ENCODE assay signal across 8 cellular contexts in the genomic region with DNA sequence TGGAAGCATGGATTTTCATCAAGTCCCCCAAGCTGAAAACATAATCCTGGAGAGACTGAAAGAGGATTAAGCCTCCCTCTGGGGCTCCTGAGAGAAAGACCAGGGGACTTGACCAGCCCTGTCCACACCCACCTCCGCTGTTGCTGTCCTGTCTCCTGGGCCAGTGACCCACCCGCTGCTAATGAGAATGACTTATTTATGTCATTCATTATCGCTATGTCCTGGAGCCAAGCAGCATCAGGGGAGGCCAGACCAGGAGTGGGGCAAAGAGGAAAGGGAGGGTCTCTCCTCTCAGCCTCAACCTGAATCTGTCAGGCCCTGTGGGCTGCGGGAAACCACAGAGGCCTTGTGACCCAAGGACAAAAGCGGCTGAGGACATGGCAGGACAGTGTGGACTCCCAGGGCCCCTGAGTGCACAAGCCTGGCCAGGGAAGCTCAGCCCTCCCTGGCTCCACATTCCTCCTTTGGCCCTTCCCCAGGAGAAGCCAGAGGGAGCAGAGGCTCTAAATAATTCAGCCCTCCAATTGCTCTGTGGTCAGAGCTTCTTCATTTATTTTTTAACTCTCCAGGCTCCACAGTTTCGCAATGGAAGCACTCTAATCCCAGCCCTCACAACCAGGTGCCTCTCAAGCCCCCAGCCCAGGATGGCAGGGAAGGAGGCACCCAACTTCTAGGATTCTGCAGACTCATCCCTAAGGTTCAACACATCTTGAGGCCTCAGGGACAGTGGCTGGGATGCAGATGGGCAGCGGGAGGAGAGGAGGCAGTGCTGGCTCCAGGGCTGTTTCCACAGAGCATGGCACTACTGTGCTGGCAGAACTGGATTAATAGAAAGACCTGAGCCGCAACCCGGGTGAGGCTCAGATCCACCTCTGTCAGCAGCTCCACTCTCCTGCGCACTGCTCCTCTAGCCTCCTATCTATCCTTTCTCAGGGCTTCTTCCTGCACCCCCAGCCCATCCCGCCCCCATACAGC. TPM values are rescaled to one million over a fixed set of nuclear protein-coding genes. Genes with fewer than 3 reads are reported as not detected.
DNase-seq lines count a peak whose midpoint lies in the region; ATAC-seq and TF ChIP-seq lines count a peak whose summit lies in the region.

No MANE protein-coding gene starts in this region.

- H3K27me3 ChIP-seq in HCT116 (ENCODE audit: insufficient read depth, low read length) (no peaks in the 10 kb centered on the region), skeletal muscle satellite cell (ENCODE audit: control insufficient read depth, insufficient read depth, low read length) (no peaks in the 10 kb centered on the region)

- H4K20me1 ChIP-seq in HCT116 (ENCODE audit: insufficient read depth): no peaks in the 10 kb centered on the region

- H3K9me3 ChIP-seq in HCT116 (ENCODE audit: control insufficient read depth in 1 of 2, insufficient read depth in 1 of 2, low read depth in 1 of 2, low read length in 2 of 2): no peaks in the 10 kb centered on the region
- H3K9me3 ChIP-seq in skeletal muscle satellite cell (replicated peaks; ENCODE audit: low read length): no peaks in the 10 kb centered on the region

- H3K79me2 ChIP-seq in HCT116 (ENCODE audit: insufficient read depth, low read length): peaks cover 81% of the 10 kb centered on the region

- peak overlapping the region; percentile 43 for H3K27ac ChIP-seq in HCT116 (ENCODE audit: low read depth, low read length)

- H3K4me3 ChIP-seq in HCT116 (replicated peaks in 1 of 2; ENCODE audit: low read depth in 1 of 2, low read length in 2 of 2) (no peak overlapping the region), skeletal muscle satellite cell (ENCODE audit: low read length) (no peak overlapping the region)

- H3K36me3 ChIP-seq in HCT116 (ENCODE audit: control insufficient read depth in 1 of 2, insufficient read depth in 2 of 2, low read length in 2 of 2): no peaks in the 10 kb centered on the region
- H3K36me3 ChIP-seq in skeletal muscle satellite cell (ENCODE audit: insufficient read depth, low read length): no peaks in the 10 kb centered on the region

- H3K9me2 ChIP-seq in HCT116 (ENCODE audit: insufficient read depth): no peaks in the 10 kb centered on the region

- TF ChIP-seq POLR2A in HCT116 (IDR thresholded peaks at IDR 0.05; ENCODE audit: borderline replicate concordance, extremely low read depth, insufficient read depth, insufficient read length): no peak

- no TSS peak for BruUV-seq in HCT116 (replicated peaks; lab: Mats Ljungman, UMichigan)

- peaks cover 7% of the 10 kb centered on the region for H3K27me3 Mint-ChIP-seq in activated CD4-positive, alpha-beta T cell treated with anti-CD3 and anti-CD28 coated beads for 36 hours

- no peak overlapping the region for H3K4me3 Mint-ChIP-seq in activated CD4-positive, alpha-beta T cell treated with anti-CD3 and anti-CD28 coated beads for 36 hours

- CTCF ChIA-PET in HCT116 (lab: Charles Lee): no interaction called here
- CTCF ChIA-PET in activated CD4-positive, alpha-beta T cell treated with anti-CD3 and anti-CD28 coated beads for 36 hours (lab: Charles Lee): interaction anchor here (0.5 to 1.9 kb wide), 3 partner anchors 63 to 693 kb away, joined by 3 to 6 read pairs (median 3); no protein-coding TSS in a partner anchor

- peaks cover 54 to 88% of the 10 kb centered on the region in 2 experiments for H3K4me1 ChIP-seq in HCT116 (ENCODE audit: control insufficient read depth in 1 of 2, insufficient read depth in 2 of 2, low read length in 2 of 2)
- H3K4me1 ChIP-seq in skeletal muscle satellite cell (ENCODE audit: control insufficient read depth, insufficient read depth, low read length): peaks cover 45% of the 10 kb centered on the region

- peaks cover 16% of the 10 kb centered on the region for H3K4me1 Mint-ChIP-seq in activated CD4-positive, alpha-beta T cell treated with anti-CD3 and anti-CD28 coated beads for 36 hours

- no peak overlapping the region for H2AFZ ChIP-seq in HCT116 (ENCODE audit: low read depth, low read length, poor library complexity, severe bottlenecking)

- no peaks in the 10 kb centered on the region for H3K36me3 Mint-ChIP-seq in activated CD4-positive, alpha-beta T cell treated with anti-CD3 and anti-CD28 coated beads for 36 hours (ENCODE audit: low read depth)

- intact Hi-C loops in HCT116 (cut with micrococcal nuclease): no loop called here
- intact Hi-C loops in activated CD4-positive, alpha-beta T cell treated with anti-CD3 and anti-CD28 coated beads for 36 hours (cut with DNase I, micrococcal nuclease): no loop called here

- TF ChIP-seq RAD21 in HCT116 (IDR thresholded peaks at IDR 0.05; ENCODE audit: low read depth): no peak

- POLR2A ChIA-PET in HCT116 (lab: Charles Lee): interaction anchor here (0.6 to 1.6 kb wide), 2 partner anchors 12 to 16 kb away, joined by 3 to 6 read pairs; no protein-coding TSS in a partner anchor
- POLR2A ChIA-PET in activated CD4-positive, alpha-beta T cell treated with anti-CD3 and anti-CD28 coated beads for 36 hours (lab: Charles Lee): no interaction called here

- no peaks in the 10 kb centered on the region for H3K9me3 Mint-ChIP-seq in activated CD4-positive, alpha-beta T cell treated with anti-CD3 and anti-CD28 coated beads for 36 hours (ENCODE audit: low read depth)

- H3K4me2 ChIP-seq in HCT116 (ENCODE audit: low read length) (peak overlapping the region; percentile 41), skeletal muscle satellite cell (ENCODE audit: low read length) (peak overlapping the region; percentile 56)

- H3K9ac ChIP-seq in HCT116 (ENCODE audit: low read length): peak overlapping the region; percentile 37
- H3K9ac ChIP-seq in skeletal muscle satellite cell (ENCODE audit: low read depth, low read length): peak overlapping the region; percentile 72

- RAD21 ChIA-PET in HCT116 (lab: Charles Lee; ENCODE audit: low non-redundant PET in 1 of 2, low total read pairs in 2 of 2, uncharacterized antibody in 2 of 2, unreplicated experiment in 2 of 2): interaction anchor here in 1 of 2 experiments (0.6 kb wide), 1 partner anchor 45 kb away, joined by 5 read pairs; no protein-coding TSS in a partner anchor

- TF ChIP-seq CTCF in HCT116 (IDR thresholded peaks at IDR 0.05 in 2 of 3, conservative IDR thresholded peaks at IDR 0.05 in 1 of 3; ENCODE audit: borderline replicate concordance in 1 of 3, insufficient read depth in 1 of 3, low read depth in 2 of 3, low read length in 2 of 3): no peak

- ATAC-seq in HCT116 (peak; percentile 23), HG02938 (IDR thresholded peaks at IDR 0.05; ENCODE audit: unreplicated experiment) (no peak)
- ATAC-seq in activated CD4-positive, alpha-beta T cell treated with anti-CD3 and anti-CD28 coated beads for 36 hours: no peak

- no peak overlapping the region for H3K27ac Mint-ChIP-seq in activated CD4-positive, alpha-beta T cell treated with anti-CD3 and anti-CD28 coated beads for 36 hours

- DNase-seq in HCT116 (ENCODE audit: low read depth, low spot score) (no peak), amygdala (lab: John Stamatoyannopoulos, UW) (peak in 36 of 56 donors; percentile 27 to 83 (median 64)), hippocampal formation (lab: John Stamatoyannopoulos, UW) (peak; percentile 73 to 84), NCI-H446 treated with DMSO at 0.1 percent for 48 hours (lab: John Stamatoyannopoulos, UW) (no peak), SIG-M5 treated with dmso at 0.1 percent for 504 hours (lab: John Stamatoyannopoulos, UW; ENCODE audit: unreplicated experiment) (no peak)
- no peak for DNase-seq in activated CD4-positive, alpha-beta T cell treated with anti-CD3 and anti-CD28 coated beads for 36 hours

TF ChIP-seq in HCT116, 20 proteins besides CTCF, POLR2A, EP300 and RAD21 (continues in another document):
- TF ChIP-seq, protein P1, sequence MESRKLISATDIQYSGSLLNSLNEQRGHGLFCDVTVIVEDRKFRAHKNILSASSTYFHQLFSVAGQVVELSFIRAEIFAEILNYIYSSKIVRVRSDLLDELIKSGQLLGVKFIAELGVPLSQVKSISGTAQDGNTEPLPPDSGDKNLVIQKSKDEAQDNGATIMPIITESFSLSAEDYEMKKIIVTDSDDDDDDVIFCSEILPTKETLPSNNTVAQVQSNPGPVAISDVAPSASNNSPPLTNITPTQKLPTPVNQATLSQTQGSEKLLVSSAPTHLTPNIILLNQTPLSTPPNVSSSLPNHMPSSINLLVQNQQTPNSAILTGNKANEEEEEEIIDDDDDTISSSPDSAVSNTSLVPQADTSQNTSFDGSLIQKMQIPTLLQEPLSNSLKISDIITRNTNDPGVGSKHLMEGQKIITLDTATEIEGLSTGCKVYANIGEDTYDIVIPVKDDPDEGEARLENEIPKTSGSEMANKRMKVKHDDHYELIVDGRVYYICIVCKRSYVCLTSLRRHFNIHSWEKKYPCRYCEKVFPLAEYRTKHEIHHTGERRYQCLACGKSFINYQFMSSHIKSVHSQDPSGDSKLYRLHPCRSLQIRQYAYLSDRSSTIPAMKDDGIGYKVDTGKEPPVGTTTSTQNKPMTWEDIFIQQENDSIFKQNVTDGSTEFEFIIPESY (IDR thresholded peaks at IDR 0.05; ENCODE audit: extremely low read depth, insufficient replicate concordance, low read length): no peak
- TF ChIP-seq, protein P2, sequence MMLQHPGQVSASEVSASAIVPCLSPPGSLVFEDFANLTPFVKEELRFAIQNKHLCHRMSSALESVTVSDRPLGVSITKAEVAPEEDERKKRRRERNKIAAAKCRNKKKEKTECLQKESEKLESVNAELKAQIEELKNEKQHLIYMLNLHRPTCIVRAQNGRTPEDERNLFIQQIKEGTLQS (IDR thresholded peaks at IDR 0.05): no peak
- no peak for TF ChIP-seq CBX3 (IDR thresholded peaks at IDR 0.05; ENCODE audit: low read depth)
- TF ChIP-seq ZFX (IDR thresholded peaks at IDR 0.05): no peak
- no peak for TF ChIP-seq CEBPB (IDR thresholded peaks at IDR 0.05; ENCODE audit: low read depth)
- no peak for TF ChIP-seq SP1 (IDR thresholded peaks at IDR 0.05; ENCODE audit: low read depth)
- TF ChIP-seq SRF (IDR thresholded peaks at IDR 0.05; ENCODE audit: low read depth): no peak
- no peak for TF ChIP-seq YY1 (IDR thresholded peaks at IDR 0.05; ENCODE audit: extremely low read depth, insufficient replicate concordance, low read depth, low read length)
- TF ChIP-seq EZH2 (IDR thresholded peaks at IDR 0.05): no peak

RNA-seq across cellular contexts. Expression of a gene that starts 19.1 kb away (rescaled TPM):
- total RNA-seq in HCT116 (2021; ENCODE audit: unreplicated experiment): 60.2 TPM
- polyA plus RNA-seq in HCT116 (2012): 54.1 and 58.2 TPM in 2 replicates
- total RNA-seq in skeletal muscle satellite cell (2012; rRNA removed): 9.4 and 15.7 TPM in 2 replicates
- under 1 TPM in 1 of 2 experiments, not detected in 1; 0.14 TPM for total RNA-seq in activated CD4-positive, alpha-beta T cell treated with anti-CD3 and anti-CD28 coated beads for 36 hours

RNA-seq across cellular contexts. Expression of a gene that starts 51.9 kb away (rescaled TPM):
- total RNA-seq in HCT116 (2021; ENCODE audit: unreplicated experiment): 70.2 TPM
- 50.5 and 55.6 TPM in 2 replicates for polyA plus RNA-seq in HCT116 (2012)
- total RNA-seq in skeletal muscle satellite cell (2012; rRNA removed): 24.6 and 24.9 TPM in 2 replicates
- 10 to 100 TPM; 21.3 to 26.3 TPM for total RNA-seq in activated CD4-positive, alpha-beta T cell treated with anti-CD3 and anti-CD28 coated beads for 36 hours

Comparison
In these comparisons a context has a peak if more than half of its experiments do, and no peak if none do; other contexts are left out.
1. DNase-seq: peak in amygdala (36 of 56) and hippocampal formation (2 of 2); none in HCT116 (single experiment), NCI-H446 treated with DMSO at 0.1 percent for 48 hours (single experiment), activated CD4-positive, alpha-beta T cell treated with anti-CD3 and anti-CD28 coated beads for 36 hours (single experiment) and SIG-M5 treated with dmso at 0.1 percent for 504 hours (single experiment).
2. RNA of a gene that starts 19.1 kb away (total RNA-seq): 60.2 TPM in HCT116 (single experiment); 0.14 TPM in activated CD4-positive, alpha-beta T cell treated with anti-CD3 and anti-CD28 coated beads for 36 hours; every median in the first group is over 10 times any median in the second.